ENCODE assay signal across 9 cellular contexts in genomic region chr1:210293191-210293607, GRCh38. TPM values are rescaled to one million over a fixed set of nuclear protein-coding genes. Genes with fewer than 3 reads are reported as not detected.
DNase-seq lines count a peak whose midpoint lies in the region; ATAC-seq, FAIRE-seq and TF ChIP-seq lines count a peak whose summit lies in the region.
"Had no signal": no experiment of that assay in that cellular context is flagged by ENCODE, and none has a peak within 500 bp of the region (broad histone marks: within the 10 kb centered on the region; RNA-seq: fewer than 3 reads in every experiment).

No MANE protein-coding gene starts in this region.

- H3K27ac Mint-ChIP-seq in IgD-negative memory B cell (no peak overlapping the region), endothelial cell (ENCODE audit: unreplicated experiment) (peak overlapping the region; percentile 31)
- H3K27ac Mint-ChIP-seq: activated naive CD8-positive, alpha-beta T cell treated with anti-CD3 and anti-CD28 coated beads, Interleukin-2, amount 10 ng/mL, durations not matched to agents 7 days and 5 days; memory B cell had no signal

- H3K4me1 Mint-ChIP-seq in IgD-negative memory B cell (peaks cover 0 to 1% (median 0%) of the 10 kb centered on the region in 3 donors), endothelial cell (ENCODE audit: unreplicated experiment) (peaks cover 18% of the 10 kb centered on the region)

- H3K4me3 Mint-ChIP-seq in IgD-negative memory B cell (peak overlapping the region in 3 of 4 donors; percentile 63 to 79 (median 73)), endothelial cell (ENCODE audit: unreplicated experiment) (peak overlapping the region; percentile 54)

- H3K36me3 ChIP-seq in mucosa of stomach (ENCODE audit: control insufficient read depth, insufficient read depth, low read length): no peaks in the 10 kb centered on the region

- H3K36me3 Mint-ChIP-seq in IgD-negative memory B cell: no peaks in the 10 kb centered on the region
- H3K36me3 Mint-ChIP-seq in endothelial cell (ENCODE audit: low read depth, unreplicated experiment): no peaks in the 10 kb centered on the region
- H3K36me3 Mint-ChIP-seq: activated naive CD8-positive, alpha-beta T cell treated with anti-CD3 and anti-CD28 coated beads, Interleukin-2, amount 10 ng/mL, durations not matched to agents 7 days and 5 days; memory B cell had no signal

- no peak overlapping the region for H3K4me3 ChIP-seq in mucosa of stomach (ENCODE audit: low read length)

- peaks cover 6% of the 10 kb centered on the region for H3K27me3 ChIP-seq in mucosa of stomach (ENCODE audit: control insufficient read depth, insufficient read depth, low read length)

- ATAC-seq in GM18907 (IDR thresholded peaks at IDR 0.05; ENCODE audit: unreplicated experiment) (no peak), GM21825 (IDR thresholded peaks at IDR 0.05; ENCODE audit: unreplicated experiment) (no peak), HG03565 (IDR thresholded peaks at IDR 0.05; ENCODE audit: unreplicated experiment) (no peak)

- peaks cover 21% of the 10 kb centered on the region for H3K4me1 ChIP-seq in mucosa of stomach (ENCODE audit: control insufficient read depth, insufficient read depth, low read length)

- peak overlapping the region; percentile 48 for H3K9ac ChIP-seq in mucosa of stomach (ENCODE audit: low read length)

- no peak for TF ChIP-seq CTCF in endothelial cell (IDR thresholded peaks at IDR 0.05; ENCODE audit: unreplicated experiment)

- no peaks in the 10 kb centered on the region for H3K9me3 ChIP-seq in mucosa of stomach (ENCODE audit: control insufficient read depth, low read length)

- DNase-seq in endothelial cell (ENCODE audit: low spot score): no peak
- peak; percentile 42 for DNase-seq in urothelium cell line (ENCODE audit: low spot score)

- H3K9me3 Mint-ChIP-seq in IgD-negative memory B cell (no peaks in the 10 kb centered on the region), endothelial cell (ENCODE audit: unreplicated experiment) (no peaks in the 10 kb centered on the region)
- H3K9me3 Mint-ChIP-seq: activated naive CD8-positive, alpha-beta T cell treated with anti-CD3 and anti-CD28 coated beads, Interleukin-2, amount 10 ng/mL, durations not matched to agents 7 days and 5 days; memory B cell had no signal

- no peak for FAIRE-seq in urothelium cell line (lab: Jason Lieb, UNC)

- peaks cover 30% of the 10 kb centered on the region for H3K27me3 Mint-ChIP-seq in IgD-negative memory B cell
- H3K27me3 Mint-ChIP-seq in endothelial cell (ENCODE audit: unreplicated experiment): peaks cover 4% of the 10 kb centered on the region

RNA-seq across cellular contexts. Expression of gene HHAT, which starts 35.5 kb away (rescaled TPM):
- 6.3 TPM for polyA plus RNA-seq in IgD-negative memory B cell
- total RNA-seq in endothelial cell (ENCODE audit: unreplicated experiment): 6.0 TPM
